ENCODE assay signal across 22 cellular contexts in the genomic region with DNA sequence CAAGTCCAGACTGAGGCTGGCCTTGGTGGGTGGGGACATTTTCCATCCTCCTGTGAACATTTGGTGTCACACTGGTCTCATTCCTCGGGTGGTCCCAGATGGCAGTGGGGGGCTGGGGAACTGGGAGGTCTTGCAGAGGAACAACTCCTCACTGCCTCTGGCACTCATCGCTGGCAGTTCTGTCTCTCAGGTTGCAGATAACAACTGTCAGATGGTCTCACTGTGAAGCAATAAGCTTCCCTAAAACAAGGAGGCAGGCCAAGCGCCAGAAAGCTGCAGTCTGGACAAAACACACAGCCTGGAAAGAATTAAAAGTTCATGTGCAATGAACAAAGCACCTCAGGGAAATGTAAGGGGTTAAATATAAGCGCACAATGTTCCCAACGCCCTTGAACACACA.
A peak's percentile ranks its signal among the peaks of the same experiment; 100 is the strongest.
DNase-seq lines count a peak whose midpoint lies in the region; ATAC-seq and TF ChIP-seq lines count a peak whose summit lies in the region.
"Had no signal": no experiment of that assay in that cellular context is flagged by ENCODE, and none has a peak within 500 bp of the region (broad histone marks: within the 10 kb centered on the region; RNA-seq: fewer than 3 reads in every experiment).

No MANE protein-coding gene starts in this region.

- peaks cover 20 to 28% of the 10 kb centered on the region in 2 donors for H3K27me3 Mint-ChIP-seq in natural killer cell (ENCODE audit: low read depth in 2 of 2)
- H3K27me3 Mint-ChIP-seq in stimulated activated memory B cell treated with anti-CD40 and anti-IgM and Interleukin-4, amounts not matched to agents 10 μg/mL and 1 μg/mL and 100 μg/mL, for 72 hours: peaks cover 17% of the 10 kb centered on the region

- POLR2A ChIA-PET in HCT116 (lab: Charles Lee): no interaction called here

- H3K27ac Mint-ChIP-seq in natural killer cell: no peak overlapping the region
- no peak overlapping the region for H3K27ac Mint-ChIP-seq in stimulated activated memory B cell treated with anti-CD40 and anti-IgM and Interleukin-4, amounts not matched to agents 10 μg/mL and 1 μg/mL and 100 μg/mL, for 72 hours
- H3K27ac Mint-ChIP-seq: WTC11 had no signal

- no peaks in the 10 kb centered on the region for H3K9me3 Mint-ChIP-seq in natural killer cell
- H3K9me3 Mint-ChIP-seq in stimulated activated memory B cell treated with anti-CD40 and anti-IgM and Interleukin-4, amounts not matched to agents 10 μg/mL and 1 μg/mL and 100 μg/mL, for 72 hours: no peaks in the 10 kb centered on the region
- H3K9me3 Mint-ChIP-seq: WTC11 had no signal

- TF ChIP-seq RAD21 in HCT116 (IDR thresholded peaks at IDR 0.05; ENCODE audit: low read depth): no peak

- no peaks in the 10 kb centered on the region for H4K20me1 ChIP-seq in HCT116 (ENCODE audit: insufficient read depth)
- H4K20me1 ChIP-seq: BLaER1 had no signal

- no peak for TF ChIP-seq POLR2A in HCT116 (IDR thresholded peaks at IDR 0.05; ENCODE audit: borderline replicate concordance, extremely low read depth, insufficient read depth, insufficient read length)

- peaks cover 18 to 32% of the 10 kb centered on the region in 2 experiments for H3K4me1 ChIP-seq in HCT116 (ENCODE audit: control insufficient read depth in 1 of 2, insufficient read depth in 2 of 2, low read length in 2 of 2)
- peaks cover 3 to 34% (median 26%) of the 10 kb centered on the region in 9 donors for H3K4me1 ChIP-seq in heart right ventricle

- RAD21 ChIA-PET in HCT116 (lab: Charles Lee; ENCODE audit: low non-redundant PET in 1 of 2, low total read pairs in 2 of 2, uncharacterized antibody in 2 of 2, unreplicated experiment in 2 of 2): no interaction called here

- 36 to 37% methylated on average over 5 of the region's 5 CpGs for WGBS in heart right ventricle, 2 donors

- ATAC-seq in HCT116 (no peak), heart right ventricle (peak in 1 of 8 donors; percentile 6), sciatic nerve (no peak), natural killer cell (no peak)
- ATAC-seq in stimulated activated memory B cell treated with anti-CD40 and anti-IgM and Interleukin-4, amounts not matched to agents 10 μg/mL and 1 μg/mL and 100 μg/mL, for 72 hours: no peak
- ATAC-seq: mucosa of descending colon had no signal

- H3K79me2 ChIP-seq in HCT116 (ENCODE audit: insufficient read depth, low read length): no peaks in the 10 kb centered on the region

- H3K27me3 ChIP-seq in HCT116 (ENCODE audit: insufficient read depth, low read length): no peaks in the 10 kb centered on the region
- no peaks in the 10 kb centered on the region for H3K27me3 ChIP-seq in heart right ventricle
- H3K27me3 ChIP-seq: BLaER1, tibial artery had no signal

- no peaks in the 10 kb centered on the region for H3K9me2 ChIP-seq in HCT116 (ENCODE audit: insufficient read depth)

- H3K36me3 ChIP-seq in HCT116 (ENCODE audit: control insufficient read depth in 1 of 2, insufficient read depth in 2 of 2, low read length in 2 of 2) (no peaks in the 10 kb centered on the region), heart right ventricle (no peaks in the 10 kb centered on the region)
- H3K36me3 ChIP-seq: BLaER1, tibial artery had no signal

- H3K4me2 ChIP-seq in HCT116 (ENCODE audit: low read length): no peak overlapping the region
- H3K4me2 ChIP-seq: BLaER1 had no signal

- H3K4me3 ChIP-seq in HCT116 (replicated peaks in 1 of 2; ENCODE audit: low read depth in 1 of 2, low read length in 2 of 2) (no peak overlapping the region), heart right ventricle (no peak overlapping the region)
- H3K4me3 ChIP-seq: BLaER1, coronary artery, mucosa of descending colon, skin epidermis, tibial artery had no signal

- no peak overlapping the region for H2AFZ ChIP-seq in HCT116 (ENCODE audit: low read depth, low read length, poor library complexity, severe bottlenecking)

- TF ChIP-seq CTCF in HCT116 (IDR thresholded peaks at IDR 0.05 in 2 of 3, conservative IDR thresholded peaks at IDR 0.05 in 1 of 3; ENCODE audit: borderline replicate concordance in 1 of 3, insufficient read depth in 1 of 3, low read depth in 2 of 3, low read length in 2 of 3): no peak
- TF ChIP-seq CTCF in heart right ventricle (IDR thresholded peaks at IDR 0.05): no peak
- TF ChIP-seq CTCF in natural killer cell (IDR thresholded peaks at IDR 0.05): no peak

- H3K4me1 Mint-ChIP-seq in natural killer cell: no peaks in the 10 kb centered on the region
- peaks cover 9% of the 10 kb centered on the region for H3K4me1 Mint-ChIP-seq in stimulated activated memory B cell treated with anti-CD40 and anti-IgM and Interleukin-4, amounts not matched to agents 10 μg/mL and 1 μg/mL and 100 μg/mL, for 72 hours

- DNase-seq in HCT116 (ENCODE audit: low read depth, low spot score): no peak
- DNase-seq in amniotic epithelial cell (ENCODE audit: low read depth): peak; percentile 51
- DNase-seq in heart right ventricle: peak; percentile 41
- peak; percentile 72 for DNase-seq in sciatic nerve (ENCODE audit: low spot score)
- no peak for DNase-seq in NCI-H128 (lab: John Stamatoyannopoulos, UW; ENCODE audit: unreplicated experiment)
- DNase-seq in natural killer cell: no peak
- DNase-seq in stimulated activated CD4-positive, alpha-beta T cell treated with anti-CD3 and anti-CD28 coated beads, Interleukin-12 subunit alpha, Interleukin-12 subunit beta, amount 100 ng/mL, for 4 hours: no peak
- DNase-seq: activated effector memory CD4-positive, alpha-beta T cell treated with Interleukin-2 at 50 U/mL for 16 hours; anterior cingulate cortex; DMS153; kidney glomerular epithelial cell; mucosa of descending colon; MV-4-11; NCI-H2107; nucleus accumbens; T-helper 1 cell had no signal

- H3K4me3 Mint-ChIP-seq in natural killer cell: no peak overlapping the region
- no peak overlapping the region for H3K4me3 Mint-ChIP-seq in stimulated activated memory B cell treated with anti-CD40 and anti-IgM and Interleukin-4, amounts not matched to agents 10 μg/mL and 1 μg/mL and 100 μg/mL, for 72 hours
- H3K4me3 Mint-ChIP-seq: WTC11 had no signal

- peak overlapping the region; percentile 12; the same call in 1 of the 2 replicates for H3K27ac ChIP-seq in HCT116 (ENCODE audit: low read depth, low read length)
- no peak overlapping the region for H3K27ac ChIP-seq in heart right ventricle
- H3K27ac ChIP-seq: BLaER1, coronary artery, tibial artery had no signal

- CTCF ChIA-PET in HCT116 (lab: Charles Lee): no interaction called here

- intact Hi-C loops in HCT116 (cut with micrococcal nuclease) (no loop called here), heart right ventricle (cut with DNase I) (loop anchor here in 6 of 10 donors (5.0 to 10.0 kb wide), 5 partner anchors 67 to 507 kb away; a partner anchor contains a TSS), sciatic nerve (cut with DNase I) (no loop called here), natural killer cell (cut with micrococcal nuclease) (no loop called here)

- no peak overlapping the region for H3K9ac ChIP-seq in HCT116 (ENCODE audit: low read length)
- H3K9ac ChIP-seq: BLaER1 had no signal

- BruUV-seq in HCT116 (replicated peaks; lab: Mats Ljungman, UMichigan): no TSS peak

- H3K36me3 Mint-ChIP-seq in natural killer cell: no peaks in the 10 kb centered on the region
- no peaks in the 10 kb centered on the region for H3K36me3 Mint-ChIP-seq in stimulated activated memory B cell treated with anti-CD40 and anti-IgM and Interleukin-4, amounts not matched to agents 10 μg/mL and 1 μg/mL and 100 μg/mL, for 72 hours
- H3K36me3 Mint-ChIP-seq: WTC11 had no signal

- no peaks in the 10 kb centered on the region for H3K9me3 ChIP-seq in HCT116 (ENCODE audit: control insufficient read depth in 1 of 2, insufficient read depth in 1 of 2, low read depth in 1 of 2, low read length in 2 of 2)
- H3K9me3 ChIP-seq in heart right ventricle: no peaks in the 10 kb centered on the region
- H3K9me3 ChIP-seq: BLaER1, mucosa of descending colon, tibial artery had no signal

TF ChIP-seq in HCT116, 20 proteins besides CTCF, POLR2A, EP300 and RAD21 (continues in another document):
- TF ChIP-seq YY1 (IDR thresholded peaks at IDR 0.05; ENCODE audit: extremely low read depth, insufficient replicate concordance, low read depth, low read length) (no peak), ELF1 (IDR thresholded peaks at IDR 0.05; ENCODE audit: borderline replicate concordance, low read depth) (no peak), FOSL1 (IDR thresholded peaks at IDR 0.05; ENCODE audit: low read depth) (no peak), EZH2phosphoT487 (IDR thresholded peaks at IDR 0.05; ENCODE audit: borderline replicate concordance) (no peak), ZFX (IDR thresholded peaks at IDR 0.05) (no peak), ZNF274 (IDR thresholded peaks at IDR 0.05; ENCODE audit: low read depth, low read length) (no peak), TCF7L2 (IDR thresholded peaks at IDR 0.05; ENCODE audit: borderline replicate concordance, extremely low read depth, insufficient read depth, insufficient read length) (no peak)
- TF ChIP-seq, protein P1, sequence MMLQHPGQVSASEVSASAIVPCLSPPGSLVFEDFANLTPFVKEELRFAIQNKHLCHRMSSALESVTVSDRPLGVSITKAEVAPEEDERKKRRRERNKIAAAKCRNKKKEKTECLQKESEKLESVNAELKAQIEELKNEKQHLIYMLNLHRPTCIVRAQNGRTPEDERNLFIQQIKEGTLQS (IDR thresholded peaks at IDR 0.05): no peak
- TF ChIP-seq, protein P2, sequence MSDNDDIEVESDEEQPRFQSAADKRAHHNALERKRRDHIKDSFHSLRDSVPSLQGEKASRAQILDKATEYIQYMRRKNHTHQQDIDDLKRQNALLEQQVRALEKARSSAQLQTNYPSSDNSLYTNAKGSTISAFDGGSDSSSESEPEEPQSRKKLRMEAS (IDR thresholded peaks at IDR 0.05): no peak

Comparison
In these comparisons a context has a peak if more than half of its experiments do, and no peak if none do; other contexts are left out.
1. DNase-seq: peak in amniotic epithelial cell (single experiment), heart right ventricle (2 of 2) and sciatic nerve (single experiment); none in HCT116 (single experiment), NCI-H128 (single experiment), natural killer cell (single experiment) and stimulated activated CD4-positive, alpha-beta T cell treated with anti-CD3 and anti-CD28 coated beads, Interleukin-12 subunit alpha, Interleukin-12 subunit beta, amount 100 ng/mL, for 4 hours (single experiment).
2. intact Hi-C loops: an anchor here in heart right ventricle (5.0 to 10.0 kb wide); none called in HCT116, sciatic nerve and natural killer cell.